In the genomic region with DNA sequence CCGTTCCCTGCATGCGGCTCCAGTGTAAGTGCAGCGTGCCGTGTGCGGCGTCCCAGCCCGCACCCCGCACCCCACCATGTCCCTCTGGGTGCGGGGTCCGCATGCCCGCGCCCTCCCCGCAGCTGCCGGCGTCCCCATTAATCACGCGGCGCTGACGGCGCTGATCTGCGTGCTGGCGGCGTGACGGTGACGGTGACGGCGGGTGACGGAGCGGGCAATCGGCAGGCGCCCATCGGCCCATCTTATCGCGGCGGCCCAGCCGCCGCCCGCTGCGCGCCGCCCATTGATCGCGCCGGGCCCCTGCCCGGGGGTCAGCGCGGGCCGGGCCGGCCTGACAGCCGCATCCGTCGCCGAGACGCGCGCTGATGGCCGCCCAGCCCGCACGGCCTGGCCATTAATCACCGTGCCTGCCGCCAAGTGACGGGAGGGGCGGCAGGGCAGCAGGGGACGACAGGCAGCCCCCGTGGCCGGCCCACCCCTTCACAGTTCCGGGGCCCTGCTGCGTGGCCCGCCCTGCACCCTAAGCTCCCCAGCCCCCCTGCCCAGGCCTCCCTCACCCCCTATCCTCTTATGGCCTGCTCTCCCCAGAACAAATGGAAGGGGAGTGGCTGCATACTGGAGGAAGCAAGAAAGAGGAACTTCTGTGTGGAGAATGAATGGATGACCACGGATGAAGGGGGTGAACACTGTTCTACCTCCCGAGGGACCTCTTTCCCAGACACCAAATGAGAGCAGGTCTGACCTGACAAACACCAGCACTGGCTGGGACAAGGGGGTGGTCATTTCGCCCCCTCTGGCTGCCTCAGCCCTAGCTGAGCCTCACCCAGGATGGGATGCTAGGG, we compare ENCODE assay signal across 8 cellular contexts. TPM values are rescaled to one million over a fixed set of nuclear protein-coding genes. Genes with fewer than 3 reads are reported as not detected.
DNase-seq lines count a peak whose midpoint lies in the region; ATAC-seq and TF ChIP-seq lines count a peak whose summit lies in the region.

No MANE protein-coding gene starts in this region.

- peak overlapping the region; percentile 47 for H3K4me3 Mint-ChIP-seq in activated naive CD4-positive, alpha-beta T cell treated with anti-CD3 and anti-CD28 coated beads, Interleukin-2, amount 10 ng/mL, durations not matched to agents 7 days and 5 days

- H3K36me3 ChIP-seq in left ventricle myocardium inferior = peaks cover 15% of the 10 kb centered on the region
- peaks cover 2 to 53% of the 10 kb centered on the region in 2 donors for H3K36me3 ChIP-seq in psoas muscle (ENCODE audit: insufficient read depth in 1 of 2, low read depth in 1 of 2)

- TF ChIP-seq CTCF in left ventricle myocardium inferior (IDR thresholded peaks at IDR 0.05; ENCODE audit: borderline replicate concordance) = no peak
- no peak for TF ChIP-seq CTCF in psoas muscle (IDR thresholded peaks at IDR 0.05)

- WGBS in psoas muscle, 3 donors = 5 to 20% (median 14%) methylated on average over 62 to 72 of the region's 72 CpGs

- H3K9me3 ChIP-seq in left ventricle myocardium inferior (replicated peaks) (no peaks in the 10 kb centered on the region), psoas muscle (no peaks in the 10 kb centered on the region)

- CTCF ChIA-PET in activated naive CD4-positive, alpha-beta T cell treated with anti-CD3 and anti-CD28 coated beads, Interleukin-2, amount 10 ng/mL, durations not matched to agents 7 days and 5 days (lab: Charles Lee) = interaction anchor here (0.7 to 2.1 kb wide), 4 partner anchors 8 to 57 kb away, joined by 3 to 15 read pairs (median 5); no protein-coding TSS in a partner anchor

- peak overlapping the region; percentile 22 for H3K27ac ChIP-seq in left ventricle myocardium inferior (replicated peaks)
- H3K27ac ChIP-seq in psoas muscle = no peak overlapping the region

- ATAC-seq in psoas muscle = peak; percentile 8 to 44 (median 20)
- ATAC-seq in GM18519 (IDR thresholded peaks at IDR 0.05; ENCODE audit: low FRiP score, unreplicated experiment) = no peak

- H3K27ac Mint-ChIP-seq in activated naive CD4-positive, alpha-beta T cell treated with anti-CD3 and anti-CD28 coated beads, Interleukin-2, amount 10 ng/mL, durations not matched to agents 7 days and 5 days = no peak overlapping the region

- intact Hi-C loops in left ventricle myocardium inferior (cut with micrococcal nuclease) (no loop called here), psoas muscle (cut with DNase I) (loop anchor here (5.0 to 10.0 kb wide), 3 partner anchors 45 to 530 kb away; partner anchors contain the start of gene RUVBL1 (in 1 of the 2))

- H3K4me3 ChIP-seq in left ventricle myocardium inferior (peak overlapping the region; percentile 73), psoas muscle (peak overlapping the region; percentile 70)

- H3K4me1 Mint-ChIP-seq in activated naive CD4-positive, alpha-beta T cell treated with anti-CD3 and anti-CD28 coated beads, Interleukin-2, amount 10 ng/mL, durations not matched to agents 7 days and 5 days = peaks cover 16% of the 10 kb centered on the region

- peaks cover 15% of the 10 kb centered on the region for H3K36me3 Mint-ChIP-seq in activated naive CD4-positive, alpha-beta T cell treated with anti-CD3 and anti-CD28 coated beads, Interleukin-2, amount 10 ng/mL, durations not matched to agents 7 days and 5 days

- peak; percentile 9 for DNase-seq in NCI-H2029 (lab: John Stamatoyannopoulos, UW)
- no peak for DNase-seq in NCI-H2029 treated with DMSO at 0.1 percent for 48 hours (lab: John Stamatoyannopoulos, UW)
- DNase-seq in activated naive CD4-positive, alpha-beta T cell treated with anti-CD3 and anti-CD28 coated beads, Interleukin-2, amount 10 ng/mL, durations not matched to agents 7 days and 5 days = peak; percentile 55
- DNase-seq in left ventricle myocardium inferior = peak; percentile 55
- peak; percentile 44 to 76 for DNase-seq in psoas muscle
- DNase-seq in NCI-H1048 (lab: John Stamatoyannopoulos, UW) = no peak
- no peak for DNase-seq in HCEC 1CT

- H3K9me3 Mint-ChIP-seq in activated naive CD4-positive, alpha-beta T cell treated with anti-CD3 and anti-CD28 coated beads, Interleukin-2, amount 10 ng/mL, durations not matched to agents 7 days and 5 days = no peaks in the 10 kb centered on the region

- H3K27me3 Mint-ChIP-seq in activated naive CD4-positive, alpha-beta T cell treated with anti-CD3 and anti-CD28 coated beads, Interleukin-2, amount 10 ng/mL, durations not matched to agents 7 days and 5 days = peaks cover 25% of the 10 kb centered on the region

- peaks cover 76% of the 10 kb centered on the region for H3K4me1 ChIP-seq in left ventricle myocardium inferior
- H3K4me1 ChIP-seq in psoas muscle = peaks cover 9% of the 10 kb centered on the region

- H3K27me3 ChIP-seq in left ventricle myocardium inferior (ENCODE audit: low read depth) (no peaks in the 10 kb centered on the region), psoas muscle (ENCODE audit: insufficient read depth in 3 of 3, low read length in 2 of 3) (no peaks in the 10 kb centered on the region)

RNA-seq across cellular contexts. Expression of gene SEC61A1, which starts 24.8 kb away (rescaled TPM):
- total RNA-seq in left ventricle myocardium inferior = 65.8 TPM
- 10 to 100 TPM; 40.1 to 98.2 (median 88.6) TPM for total RNA-seq in psoas muscle
- 100 to 1,000 TPM in 2 of 3 donors, 10 to 100 TPM in 1; 62.6 to 136 (median 117) TPM for polyA plus RNA-seq in psoas muscle

RNA-seq across cellular contexts. Expression of gene RUVBL1, which starts 46.6 kb away (rescaled TPM):
- total RNA-seq in left ventricle myocardium inferior (25.3 TPM), psoas muscle (10 to 100 TPM; 12.9 to 21.0 (median 15.4) TPM)
- 10 to 100 TPM; 19.6 to 53.9 (median 38.0) TPM for polyA plus RNA-seq in psoas muscle

Comparison
In these comparisons a context has a peak if more than half of its experiments do, and no peak if none do; other contexts are left out.
1. DNase-seq: peak in NCI-H2029 (single experiment), activated naive CD4-positive, alpha-beta T cell treated with anti-CD3 and anti-CD28 coated beads, Interleukin-2, amount 10 ng/mL, durations not matched to agents 7 days and 5 days (single experiment), left ventricle myocardium inferior (single experiment) and psoas muscle (2 of 2); none in NCI-H2029 treated with DMSO at 0.1 percent for 48 hours (single experiment), NCI-H1048 (single experiment) and HCEC 1CT (single experiment).